In the genomic region with DNA sequence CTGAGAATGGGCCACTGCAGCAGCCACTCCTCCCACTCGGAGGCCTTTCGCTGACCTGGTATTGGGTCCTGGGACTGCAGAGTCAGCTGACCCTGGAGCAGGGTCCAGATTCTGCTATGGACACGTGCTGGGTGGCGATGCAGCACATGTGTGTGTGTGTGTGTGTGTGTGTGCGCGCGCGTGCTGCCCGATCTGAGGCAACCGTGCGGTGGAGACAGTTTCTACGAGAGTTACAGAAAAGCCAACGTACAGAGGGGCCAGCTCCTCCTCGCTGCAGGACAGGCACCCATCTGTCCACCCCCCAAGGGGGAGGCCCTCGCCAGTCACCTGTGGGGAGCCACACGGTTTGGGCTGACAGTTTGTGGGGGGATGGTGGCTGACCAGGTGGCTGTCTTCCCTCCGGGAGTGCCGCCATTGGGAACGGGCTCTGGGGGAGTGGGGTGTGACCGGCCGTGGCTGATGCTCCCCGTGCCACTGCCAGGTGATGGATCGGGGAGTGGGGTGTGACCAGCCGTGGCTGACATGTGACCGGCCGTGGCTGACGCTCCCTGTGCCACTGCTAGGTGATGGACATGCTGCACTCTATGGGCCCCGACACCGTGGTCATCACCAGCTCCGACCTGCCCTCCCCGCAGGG, we compare ENCODE assay signal across 20 cellular contexts. TPM values are rescaled to one million over a fixed set of nuclear protein-coding genes. Genes with fewer than 3 reads are reported as not detected.
DNase-seq lines count a peak whose midpoint lies in the region; ATAC-seq and TF ChIP-seq lines count a peak whose summit lies in the region.
"Had no signal": no experiment of that assay in that cellular context is flagged by ENCODE, and none has a peak within 500 bp of the region (broad histone marks: within the 10 kb centered on the region; RNA-seq: fewer than 3 reads in every experiment).

No MANE protein-coding gene starts in this region.

- DNase-seq in AG04450 (ENCODE audit: low read depth, low spot score) (no peak), IMR-90 (no peak), T-helper 17 cell (no peak), mesenchymal stem cell (no peak), endothelial cell (ENCODE audit: low spot score) (no peak), transverse colon (no peak), GOT3 (lab: John Stamatoyannopoulos, UW) (no peak), HK-2 (ENCODE audit: unreplicated experiment) (no peak)
- DNase-seq: 8988T; ACHN; C1 segment of cervical spinal cord; CD4-positive, alpha-beta memory T cell; DMS 273 treated with DMSO at 0.1 percent for 48 hours; DMS79; EL; GDM1; HFFc6 had no signal

- no peak overlapping the region for H2BK12ac ChIP-seq in mesenchymal stem cell (ENCODE audit: low read length in 2 of 2)

- CTCF ChIA-PET in AG04450 (lab: Charles Lee) (no interaction called here), IMR-90 (lab: Yijun Ruan, JAX) (no interaction called here)

- H3K9ac ChIP-seq in IMR-90 (ENCODE audit: low read depth, low read length) (no peak overlapping the region), mesenchymal stem cell (ENCODE audit: low read length) (no peak overlapping the region)

- H4K20me1 ChIP-seq in IMR-90 (ENCODE audit: insufficient read depth, low read length) = peaks cover 25% of the 10 kb centered on the region

- H3K36me3 Mint-ChIP-seq in T-helper 17 cell (ENCODE audit: low read depth) (peaks cover 4% of the 10 kb centered on the region), endothelial cell (ENCODE audit: low read depth, unreplicated experiment) (peaks cover 29% of the 10 kb centered on the region)

- H3K4me2 ChIP-seq in IMR-90 (ENCODE audit: low read depth, low read length) (no peak overlapping the region), mesenchymal stem cell (ENCODE audit: low read length, poor library complexity, severe bottlenecking) (no peak overlapping the region)
- H3K4me2 ChIP-seq: A549, GM23338 had no signal

- H3K79me1 ChIP-seq in IMR-90 (ENCODE audit: low read depth in 1 of 2, low read length in 2 of 2) (peaks cover 8 to 27% of the 10 kb centered on the region in 2 experiments; a peak in 3 of 4 replicates), mesenchymal stem cell (replicated peaks; ENCODE audit: low read length, poor library complexity, severe bottlenecking) (peaks cover 28% of the 10 kb centered on the region)

- TF ChIP-seq POLR2A in IMR-90 (IDR thresholded peaks at IDR 0.05; ENCODE audit: low read depth, low read length) (no peak), transverse colon (IDR thresholded peaks at IDR 0.05) (no peak)

- H3K27me3 ChIP-seq in AG04450 (ENCODE audit: control insufficient read depth, insufficient read depth, low read length) (no peaks in the 10 kb centered on the region), IMR-90 (ENCODE audit: control insufficient read depth, insufficient read depth, low read length) (no peaks in the 10 kb centered on the region), mesenchymal stem cell (ENCODE audit: control insufficient read depth in 1 of 2, insufficient read depth in 1 of 2, low read length in 2 of 2) (no peaks in the 10 kb centered on the region), transverse colon (no peaks in the 10 kb centered on the region)

- peak overlapping the region; percentile 42 for H2AK9ac ChIP-seq in IMR-90 (replicated peaks; ENCODE audit: low read depth, low read length, poor library complexity)

- no peaks in the 10 kb centered on the region for H3K4me1 Mint-ChIP-seq in T-helper 17 cell
- H3K4me1 Mint-ChIP-seq in endothelial cell (ENCODE audit: unreplicated experiment) = no peaks in the 10 kb centered on the region
- H3K4me1 Mint-ChIP-seq: CD4-positive, alpha-beta memory T cell; GM23338 had no signal

- H3K23ac ChIP-seq in IMR-90 (ENCODE audit: low read depth, low read length) (no peak overlapping the region), mesenchymal stem cell (ENCODE audit: low read length in 2 of 2) (no peak overlapping the region)

- POLR2A ChIA-PET in AG04450 (lab: Yijun Ruan, JAX) (no interaction called here), IMR-90 (lab: Charles Lee; ENCODE audit: unreplicated experiment) (no interaction called here)

- H3K27ac ChIP-seq in AG04450 (ENCODE audit: low read depth, low read length) = peak overlapping the region; percentile 11
- no peak overlapping the region for H3K27ac ChIP-seq in IMR-90 (ENCODE audit: insufficient read depth, low read length)
- H3K27ac ChIP-seq in mesenchymal stem cell (ENCODE audit: low read length, poor library complexity, severe bottlenecking) = no peak overlapping the region
- H3K27ac ChIP-seq in transverse colon = no peak overlapping the region
- H3K27ac ChIP-seq: A549 had no signal

- H3K4me3 Mint-ChIP-seq in T-helper 17 cell = no peak overlapping the region
- no peak overlapping the region for H3K4me3 Mint-ChIP-seq in endothelial cell (ENCODE audit: unreplicated experiment)
- H3K4me3 Mint-ChIP-seq: CD4-positive, alpha-beta memory T cell; GM23338; HFFc6 had no signal

- 98% methylated on average over 8 of the region's 31 CpGs; no CpG with 5 or more reads in 1 of the 2 experiments for WGBS in IMR-90 (ENCODE audit: extremely low coverage in 2 of 2, insufficient read length in 1 of 2), 2 experiments
- WGBS in mesenchymal stem cell = 95% methylated on average over 28 of the region's 31 CpGs
- WGBS in transverse colon (ENCODE audit: low coverage in 1 of 2), 2 donors = 84 to 91% methylated on average over 7 to 30 of the region's 31 CpGs

- intact Hi-C loops in IMR-90 (cut with micrococcal nuclease) = no loop called here
- intact Hi-C loops in transverse colon (cut with DNase I; ENCODE audit: low total_unique reads) = no loop called here

- H2BK20ac ChIP-seq in IMR-90 (ENCODE audit: low read depth, low read length) = no peak overlapping the region

- dilution Hi-C loops in IMR-90 (cut with HindIII; ENCODE audit: low sequenced_read_pairs, unreplicated experiment) = no loop called here

- H3K56ac ChIP-seq in IMR-90 (ENCODE audit: extremely low read depth, insufficient read depth, low read length) = no peak overlapping the region

- H3K9me3 Mint-ChIP-seq in endothelial cell (ENCODE audit: unreplicated experiment) = no peaks in the 10 kb centered on the region
- H3K9me3 Mint-ChIP-seq: GM23338, HFFc6 had no signal

- H4K91ac ChIP-seq in IMR-90 (ENCODE audit: insufficient read depth, low read depth, low read length) = no peak overlapping the region
- H4K91ac ChIP-seq in mesenchymal stem cell (ENCODE audit: low read length) = peak overlapping the region; percentile 54

- BruUV-seq in IMR-90 (replicated peaks; lab: Mats Ljungman, UMichigan) = no TSS peak

- in situ Hi-C loops in IMR-90 (cut with MboI; ENCODE audit: low sequenced_read_pairs) = no loop called here
- in situ Hi-C loops in transverse colon (cut with MboI; ENCODE audit: low pct_ligation_motif_present in 1 of 4, low pct_unique_long_range_greater_than_20kb in 1 of 4, low sequenced_read_pairs in 3 of 4) = no loop called here

- H2BK15ac ChIP-seq in IMR-90 (ENCODE audit: low read depth, low read length) = no peak overlapping the region
- H2BK15ac ChIP-seq in mesenchymal stem cell (ENCODE audit: low read depth, poor library complexity, severe bottlenecking) = no peak overlapping the region

- H3K18ac ChIP-seq in IMR-90 (ENCODE audit: low read depth, low read length) (no peak overlapping the region), mesenchymal stem cell (ENCODE audit: low read depth in 1 of 2, low read length in 2 of 2) (no peak overlapping the region)

- no peaks in the 10 kb centered on the region for H3K4me1 ChIP-seq in IMR-90 (ENCODE audit: control insufficient read depth, insufficient read depth, low read length)
- H3K4me1 ChIP-seq in mesenchymal stem cell (ENCODE audit: control insufficient read depth, insufficient read depth, low read depth, low read length) = peaks cover 6% of the 10 kb centered on the region
- H3K4me1 ChIP-seq in transverse colon = no peaks in the 10 kb centered on the region
- H3K4me1 ChIP-seq: HAP-1 had no signal

- H2BK5ac ChIP-seq in IMR-90 (ENCODE audit: low read depth, low read length, poor library complexity, severe bottlenecking) (no peak overlapping the region), mesenchymal stem cell (ENCODE audit: low read depth, low read length, poor library complexity, severe bottlenecking) (no peak overlapping the region)

- H4K8ac ChIP-seq in IMR-90 (ENCODE audit: low read depth in 2 of 2, low read length in 2 of 2) (no peak overlapping the region), mesenchymal stem cell (ENCODE audit: low read length) (no peak overlapping the region)

- no peak overlapping the region for H4K5ac ChIP-seq in IMR-90 (ENCODE audit: low read depth, low read length)

- no peak overlapping the region for H3K4ac ChIP-seq in IMR-90 (ENCODE audit: low read depth, low read length)
- H3K4ac ChIP-seq in mesenchymal stem cell (ENCODE audit: low read depth in 1 of 2, low read length in 2 of 2) = no peak overlapping the region

- TF ChIP-seq CTCF in AG04450 (IDR thresholded peaks at IDR 0.05; ENCODE audit: low read depth, low read length) = no peak
- TF ChIP-seq CTCF in IMR-90 (conservative IDR thresholded peaks at IDR 0.05; ENCODE audit: low read depth, low read length) = no peak
- TF ChIP-seq CTCF in endothelial cell (IDR thresholded peaks at IDR 0.05; ENCODE audit: unreplicated experiment) = no peak
- TF ChIP-seq CTCF in transverse colon (IDR thresholded peaks at IDR 0.05) = no peak

- H3K27me3 Mint-ChIP-seq in T-helper 17 cell (no peaks in the 10 kb centered on the region), endothelial cell (ENCODE audit: unreplicated experiment) (peaks cover 9% of the 10 kb centered on the region)
- H3K27me3 Mint-ChIP-seq: CD4-positive, alpha-beta memory T cell had no signal

- no peak for TF ChIP-seq RAD21 in IMR-90 (IDR thresholded peaks at IDR 0.05; ENCODE audit: low read length)

- H3K27ac Mint-ChIP-seq in T-helper 17 cell (peak overlapping the region; percentile 11), endothelial cell (ENCODE audit: unreplicated experiment) (no peak overlapping the region)
- H3K27ac Mint-ChIP-seq: GM23338, HFFc6 had no signal

- H3K14ac ChIP-seq in IMR-90 (replicated peaks; ENCODE audit: low read depth, low read length) (no peak overlapping the region), mesenchymal stem cell (ENCODE audit: low read length in 2 of 2) (no peak overlapping the region)

- H2AFZ ChIP-seq in IMR-90 (replicated peaks; ENCODE audit: low read length, poor library complexity) (no peak overlapping the region), mesenchymal stem cell (ENCODE audit: low read depth, low read length) (no peak overlapping the region)
- H2AFZ ChIP-seq: GM23338 had no signal

- no peak overlapping the region for H3K4me3 ChIP-seq in AG04450 (ENCODE audit: low read depth, low read length)
- no peak overlapping the region for H3K4me3 ChIP-seq in IMR-90 (ENCODE audit: insufficient read depth, low read depth, low read length)
- no peak overlapping the region for H3K4me3 ChIP-seq in mesenchymal stem cell (ENCODE audit: insufficient read depth in 1 of 2, low read depth in 1 of 2, low read length in 2 of 2)
- no peak overlapping the region for H3K4me3 ChIP-seq in transverse colon
- H3K4me3 ChIP-seq: A549, GM23338, HAP-1 had no signal

- ATAC-seq in IMR-90 (ENCODE audit: low read depth) (no peak), T-helper 17 cell (no peak)
- ATAC-seq: A549, GM23338 had no signal

- peaks cover 5% of the 10 kb centered on the region; the same call in 1 of the 2 replicates for H3K9me3 ChIP-seq in AG04450 (ENCODE audit: control insufficient read depth, insufficient read depth, low read length)
- H3K9me3 ChIP-seq in IMR-90 (ENCODE audit: control insufficient read depth, insufficient read depth, low read length) = no peaks in the 10 kb centered on the region
- no peaks in the 10 kb centered on the region for H3K9me3 ChIP-seq in T-helper 17 cell (ENCODE audit: control insufficient read depth, low read length, poor library complexity, severe bottlenecking)
- H3K9me3 ChIP-seq in mesenchymal stem cell (ENCODE audit: control insufficient read depth, low read length) = no peaks in the 10 kb centered on the region
- no peaks in the 10 kb centered on the region for H3K9me3 ChIP-seq in transverse colon
- H3K9me3 ChIP-seq: A549, HAP-1 had no signal

- H2BK120ac ChIP-seq in IMR-90 (ENCODE audit: low read depth, low read length) (no peak overlapping the region), mesenchymal stem cell (ENCODE audit: low read depth, low read length) (no peak overlapping the region)

- H2AK5ac ChIP-seq in IMR-90 (ENCODE audit: low read depth, low read length) (no peak overlapping the region), mesenchymal stem cell (ENCODE audit: low read length, severe bottlenecking) (no peak overlapping the region)

- H3K9me1 ChIP-seq in IMR-90 (ENCODE audit: insufficient read depth, low read length) = peaks cover 11% of the 10 kb centered on the region

- H3K36me3 ChIP-seq in IMR-90 (ENCODE audit: control insufficient read depth, insufficient read depth, low read length) = peaks cover 88% of the 10 kb centered on the region
- H3K36me3 ChIP-seq in mesenchymal stem cell (ENCODE audit: control insufficient read depth in 1 of 2, insufficient read depth in 2 of 2, low read depth in 1 of 2, low read length in 2 of 2) = peaks cover 89 to 98% of the 10 kb centered on the region in 2 experiments
- H3K36me3 ChIP-seq in transverse colon = peaks cover 0 to 48% (median 13%) of the 10 kb centered on the region in 4 donors

- no peak for TF ChIP-seq EP300 in transverse colon (IDR thresholded peaks at IDR 0.05; ENCODE audit: low read depth)

RNA-seq across cellular contexts. Expression of gene CSTB, which starts 24.0 kb away (rescaled TPM):
- 54.3 and 62.0 TPM in 2 replicates for polyA plus RNA-seq in AG04450 (2011; rRNA removed)
- 29.1 and 31.3 TPM in 2 replicates for polyA minus RNA-seq in AG04450 (2011; rRNA and poly(A)+ RNA removed)
- 6.1 and 6.9 TPM in 2 replicates for total RNA-seq in IMR-90 (2012; rRNA removed)
- 71.7 and 87.4 TPM in 2 replicates for polyA plus RNA-seq in IMR-90 (2012; rRNA removed)
- polyA plus RNA-seq in IMR-90 (2012; cell fraction: cytosol; rRNA removed) = 31.9 and 61.6 TPM in 2 replicates
- 16.5 and 24.5 TPM in 2 replicates for polyA plus RNA-seq in IMR-90 (2012; cell fraction: nucleus; rRNA removed; ENCODE audit: low replicate concordance)
- total RNA-seq in T-helper 17 cell = 10 to 100 TPM; 22.0 to 26.0 TPM
- 276 TPM for polyA plus RNA-seq in mesenchymal stem cell (2013, experiment 1 of 2)
- polyA plus RNA-seq in mesenchymal stem cell (2013, experiment 2 of 2) = 282 TPM
- 66.5 TPM for total RNA-seq in endothelial cell (ENCODE audit: unreplicated experiment)
- 10 to 100 TPM; 16.1 to 61.7 (median 19.6) TPM for total RNA-seq in transverse colon

RNA-seq across cellular contexts. Expression of gene PDXK, which starts 33.1 kb away (rescaled TPM):
- polyA plus RNA-seq in AG04450 (2011; rRNA removed) = 129 and 142 TPM in 2 replicates
- 163 and 204 TPM in 2 replicates for polyA minus RNA-seq in AG04450 (2011; rRNA and poly(A)+ RNA removed)
- 250 and 312 TPM in 2 replicates for total RNA-seq in IMR-90 (2012; rRNA removed)
- 149 and 155 TPM in 2 replicates for polyA plus RNA-seq in IMR-90 (2012; rRNA removed)
- polyA plus RNA-seq in IMR-90 (2012; cell fraction: cytosol; rRNA removed) = 114 and 180 TPM in 2 replicates
- polyA plus RNA-seq in IMR-90 (2012; cell fraction: nucleus; rRNA removed; ENCODE audit: low replicate concordance) = 141 and 208 TPM in 2 replicates
- total RNA-seq in T-helper 17 cell = 100 to 1,000 TPM in 1 of 2 donors, 10 to 100 TPM in 1; 93.1 to 106 TPM
- polyA plus RNA-seq in mesenchymal stem cell (2013, experiment 1 of 2) = 72.9 TPM
- 72.1 TPM for polyA plus RNA-seq in mesenchymal stem cell (2013, experiment 2 of 2)
- 72.0 TPM for total RNA-seq in endothelial cell (ENCODE audit: unreplicated experiment)
- total RNA-seq in transverse colon = 100 to 1,000 TPM in 2 of 4 donors, 10 to 100 TPM in 2; 85.8 to 117 (median 103) TPM

RNA-seq across cellular contexts. Expression of gene RRP1, which starts 37.3 kb away (rescaled TPM):
- 8.2 and 10.6 TPM in 2 replicates for polyA plus RNA-seq in AG04450 (2011; rRNA removed)
- 8.5 and 12.2 TPM in 2 replicates for polyA minus RNA-seq in AG04450 (2011; rRNA and poly(A)+ RNA removed)
- total RNA-seq in IMR-90 (2012; rRNA removed) = 18.3 and 23.3 TPM in 2 replicates
- polyA plus RNA-seq in IMR-90 (2012; rRNA removed) = 18.1 and 20.2 TPM in 2 replicates
- 12.4 and 18.5 TPM in 2 replicates for polyA plus RNA-seq in IMR-90 (2012; cell fraction: cytosol; rRNA removed)
- polyA plus RNA-seq in IMR-90 (2012; cell fraction: nucleus; rRNA removed; ENCODE audit: low replicate concordance) = 28.8 and 33.8 TPM in 2 replicates
- total RNA-seq in T-helper 17 cell = 10 to 100 TPM; 20.5 to 23.2 TPM
- polyA plus RNA-seq in mesenchymal stem cell (2013, experiment 1 of 2) = 14.5 TPM
- 14.1 TPM for polyA plus RNA-seq in mesenchymal stem cell (2013, experiment 2 of 2)
- total RNA-seq in endothelial cell (ENCODE audit: unreplicated experiment) = 21.0 TPM
- 10 to 100 TPM in 2 of 4 donors, 1 to 10 TPM in 2; 5.2 to 26.1 (median 11.1) TPM for total RNA-seq in transverse colon
